9 cellular contexts compared by ENCODE assay signal in genomic region chr5:40486437-40487270, GRCh38.
DNase-seq lines count a peak whose midpoint lies in the region; ATAC-seq and TF ChIP-seq lines count a peak whose summit lies in the region.
"Had no signal": no experiment of that assay in that cellular context is flagged by ENCODE, and none has a peak within 500 bp of the region (broad histone marks: within the 10 kb centered on the region; RNA-seq: fewer than 3 reads in every experiment).

No MANE protein-coding gene starts in this region.

- no peaks in the 10 kb centered on the region for H3K9me3 ChIP-seq in CD8-positive, alpha-beta T cell (ENCODE audit: low read length)
- H3K9me3 ChIP-seq in Loucy (ENCODE audit: insufficient read depth, low read depth, low read length) (no peaks in the 10 kb centered on the region), upper lobe of right lung (no peaks in the 10 kb centered on the region)
- H3K9me3 ChIP-seq: upper lobe of left lung had no signal

- no peaks in the 10 kb centered on the region for H3K9me2 ChIP-seq in Loucy (replicated peaks; ENCODE audit: low read depth, low read length)

- no peaks in the 10 kb centered on the region for H3K36me3 ChIP-seq in CD8-positive, alpha-beta T cell (ENCODE audit: insufficient read depth, low read length)
- H3K36me3 ChIP-seq in Loucy (ENCODE audit: insufficient read depth, low read length) (no peaks in the 10 kb centered on the region), upper lobe of right lung (no peaks in the 10 kb centered on the region)
- H3K36me3 ChIP-seq: upper lobe of left lung had no signal

- no peaks in the 10 kb centered on the region for H3K36me3 Mint-ChIP-seq in CD8-positive, alpha-beta T cell

- peak overlapping the region; percentile 5; the same call in 1 of the 2 replicates for H2AFZ ChIP-seq in Loucy (ENCODE audit: low read length)

- peaks cover 31% of the 10 kb centered on the region for H3K4me1 Mint-ChIP-seq in CD8-positive, alpha-beta T cell (ENCODE audit: low read depth)

- no peaks in the 10 kb centered on the region for H3K79me2 ChIP-seq in Loucy (ENCODE audit: insufficient read depth, low read length)

- CTCF ChIA-PET in CD8-positive, alpha-beta T cell (lab: Charles Lee) = no interaction called here

- no peaks in the 10 kb centered on the region for H3K9me3 Mint-ChIP-seq in CD8-positive, alpha-beta T cell

- H3K4me3 ChIP-seq in CD8-positive, alpha-beta T cell (ENCODE audit: low read depth, low read length) = no peak overlapping the region
- H3K4me3 ChIP-seq in Loucy (ENCODE audit: low read length, poor library complexity, severe bottlenecking) = peak overlapping the region; percentile 51
- H3K4me3 ChIP-seq in upper lobe of right lung = no peak overlapping the region
- H3K4me3 ChIP-seq: upper lobe of left lung had no signal

- no peak for TF ChIP-seq CTCF in CD8-positive, alpha-beta T cell (IDR thresholded peaks at IDR 0.05)
- no peak for TF ChIP-seq CTCF in Loucy (conservative IDR thresholded peaks at IDR 0.05; ENCODE audit: low read length)
- no peak for TF ChIP-seq CTCF in upper lobe of right lung (IDR thresholded peaks at IDR 0.05)

- H3K27me3 Mint-ChIP-seq in CD8-positive, alpha-beta T cell (ENCODE audit: low read depth) = no peaks in the 10 kb centered on the region

- peak in 6 of 7 experiments; percentile 7 to 73 (median 26) for DNase-seq in CD8-positive, alpha-beta T cell
- peak; percentile 11 to 32 for DNase-seq in activated CD8-positive, alpha-beta memory T cell treated with anti-CD3 and anti-CD28 coated beads for 1 hour (ENCODE audit: extremely low read depth in 1 of 2, low read depth in 1 of 2)
- peak; percentile 46 for DNase-seq in kidney tubule cell (ENCODE audit: low spot score)
- DNase-seq in upper lobe of right lung = no peak
- DNase-seq in COR-L47 (lab: John Stamatoyannopoulos, UW) = no peak
- no peak for DNase-seq in anterior cingulate cortex (lab: John Stamatoyannopoulos, UW)

- POLR2A ChIA-PET in CD8-positive, alpha-beta T cell (lab: Charles Lee) = no interaction called here

- peak; percentile 85 for ATAC-seq in CD8-positive, alpha-beta T cell
- ATAC-seq in GM21717 (IDR thresholded peaks at IDR 0.05; ENCODE audit: unreplicated experiment) (peak; percentile 45), upper lobe of right lung (peak; percentile 71)

- no peaks in the 10 kb centered on the region for H4K20me1 ChIP-seq in Loucy (ENCODE audit: insufficient read depth, low read length, poor library complexity, severe bottlenecking)

- peak overlapping the region; percentile 86 for H3K27ac Mint-ChIP-seq in CD8-positive, alpha-beta T cell

- intact Hi-C loops in CD8-positive, alpha-beta T cell (cut with DNase I, micrococcal nuclease) = loop anchor here in 1 of 2 experiments (5.0 kb wide), 1 partner anchor 44 kb away; no protein-coding TSS in a partner anchor
- intact Hi-C loops in upper lobe of right lung (cut with DNase I) = no loop called here

- H3K9ac ChIP-seq in Loucy (ENCODE audit: low read depth, low read length, poor library complexity, severe bottlenecking) = peak overlapping the region; percentile 0

- H3K4me1 ChIP-seq in CD8-positive, alpha-beta T cell (ENCODE audit: insufficient read depth, low read length) = peaks cover 12% of the 10 kb centered on the region
- H3K4me1 ChIP-seq in Loucy (ENCODE audit: insufficient read depth, low read length, poor library complexity, severe bottlenecking) (peaks cover 43% of the 10 kb centered on the region), upper lobe of right lung (no peaks in the 10 kb centered on the region)

- H3F3A ChIP-seq in Loucy (ENCODE audit: low read depth) = peaks cover 7% of the 10 kb centered on the region; the same call in 1 of the 2 replicates

- no peaks in the 10 kb centered on the region for H3K27me3 ChIP-seq in CD8-positive, alpha-beta T cell (ENCODE audit: insufficient read depth, low read length)
- H3K27me3 ChIP-seq in Loucy (ENCODE audit: insufficient read depth, low read length, poor library complexity, severe bottlenecking) (no peaks in the 10 kb centered on the region), upper lobe of right lung (no peaks in the 10 kb centered on the region)
- H3K27me3 ChIP-seq: upper lobe of left lung had no signal

- peak overlapping the region; percentile 15 for H3K4me3 Mint-ChIP-seq in CD8-positive, alpha-beta T cell

- H3K4me2 ChIP-seq in Loucy (ENCODE audit: low read depth, low read length, poor library complexity, severe bottlenecking) = peak overlapping the region; percentile 67

- H3K27ac ChIP-seq in CD8-positive, alpha-beta T cell (ENCODE audit: low read depth, low read length) = no peak overlapping the region
- H3K27ac ChIP-seq in upper lobe of right lung = no peak overlapping the region

Comparison
In these comparisons a context has a peak if more than half of its experiments do, and no peak if none do; other contexts are left out.
1. DNase-seq: peak in CD8-positive, alpha-beta T cell (6 of 7), activated CD8-positive, alpha-beta memory T cell treated with anti-CD3 and anti-CD28 coated beads for 1 hour (2 of 2) and kidney tubule cell (single experiment); none in upper lobe of right lung (single experiment), COR-L47 (single experiment) and anterior cingulate cortex (0 of 58).
2. Peak in every context shown above with its lines, with median percentiles within 50 percentile points of each other: ATAC-seq.